In genomic region chr13:94656766-94657165, GRCh38 we compare ENCODE assay signal across 8 cellular contexts. TPM values are rescaled to one million over a fixed set of nuclear protein-coding genes. Genes with fewer than 3 reads are reported as not detected.
DNase-seq lines count a peak whose midpoint lies in the region; ATAC-seq and TF ChIP-seq lines count a peak whose summit lies in the region.

No MANE protein-coding gene starts in this region.

- H3K4me3 Mint-ChIP-seq in effector memory CD8-positive, alpha-beta T cell, result no peak overlapping the region

- peak; percentile 81 for ATAC-seq in GM21381 (IDR thresholded peaks at IDR 0.05; ENCODE audit: unreplicated experiment)
- ATAC-seq in effector memory CD8-positive, alpha-beta T cell (replicated peaks), result no peak

- peaks cover 19 to 22% of the 10 kb centered on the region in 2 donors for H3K27me3 Mint-ChIP-seq in effector memory CD8-positive, alpha-beta T cell

- H3K4me1 Mint-ChIP-seq in effector memory CD8-positive, alpha-beta T cell (ENCODE audit: low read depth in 2 of 2), result no peaks in the 10 kb centered on the region

- peak; percentile 91 for DNase-seq in EL
- DNase-seq in HPDE6-E6E7 (ENCODE audit: extremely low spot score), result peak; percentile 33
- peak; percentile 56 to 67 for DNase-seq in erythroblast (lab: John Stamatoyannopoulos, UW)
- DNase-seq in SKM-1 treated with dmso at 0.1 percent for 144 hours (lab: John Stamatoyannopoulos, UW; ENCODE audit: unreplicated experiment), result no peak
- DNase-seq in NOMO-1 treated with DMSO at 0.1 percent for 48 hours (lab: John Stamatoyannopoulos, UW; ENCODE audit: unreplicated experiment), result no peak
- DNase-seq in effector memory CD8-positive, alpha-beta T cell, result no peak
- no peak for DNase-seq in mesenteric fat pad (ENCODE audit: low spot score)

- H3K9me3 Mint-ChIP-seq in effector memory CD8-positive, alpha-beta T cell, result no peaks in the 10 kb centered on the region

- TF ChIP-seq POLR2A in erythroblast (IDR thresholded peaks at IDR 0.05; ENCODE audit: low read length), result no peak

- H3K36me3 Mint-ChIP-seq in effector memory CD8-positive, alpha-beta T cell (ENCODE audit: insufficient read depth), result no peaks in the 10 kb centered on the region

- H3K27ac Mint-ChIP-seq in effector memory CD8-positive, alpha-beta T cell, result no peak overlapping the region

RNA-seq across cellular contexts. Expression of gene GPR180, which starts 55.1 kb away (rescaled TPM):
- total RNA-seq in mesenteric fat pad, result 15.7 TPM

RNA-seq across cellular contexts. Expression of gene SOX21, which starts 55.6 kb away (rescaled TPM):
- total RNA-seq in mesenteric fat pad, result not detected

Comparison
In these comparisons a context has a peak if more than half of its experiments do, and no peak if none do; other contexts are left out.
1. DNase-seq: peak in EL (single experiment), HPDE6-E6E7 (single experiment) and erythroblast (2 of 2); none in SKM-1 treated with dmso at 0.1 percent for 144 hours (single experiment), NOMO-1 treated with DMSO at 0.1 percent for 48 hours (single experiment), effector memory CD8-positive, alpha-beta T cell (0 of 3) and mesenteric fat pad (single experiment).